27 cellular contexts compared by ENCODE assay signal in the genomic region with DNA sequence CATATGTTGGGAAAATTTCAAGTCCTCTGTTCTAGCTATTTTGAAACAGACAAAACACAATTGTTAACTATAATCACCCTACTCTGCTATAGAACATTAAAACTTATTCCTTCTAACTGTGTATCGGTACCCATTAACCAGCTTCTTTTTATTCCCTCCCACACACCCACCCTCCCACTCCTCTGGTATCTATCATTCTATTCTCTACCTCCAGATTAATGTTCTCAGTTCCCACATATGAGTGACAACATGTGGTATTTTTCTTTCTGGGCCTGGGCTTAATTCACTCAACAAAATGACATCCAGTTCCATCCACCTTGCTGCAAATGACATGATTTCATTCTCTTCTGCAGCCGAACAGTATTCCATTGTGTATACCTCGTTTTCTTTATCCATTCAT.
"Had no signal": no experiment of that assay in that cellular context is flagged by ENCODE, and none has a peak within 500 bp of the region (broad histone marks: within the 10 kb centered on the region; RNA-seq: fewer than 3 reads in every experiment).

No MANE protein-coding gene starts in this region.

- H3K27ac ChIP-seq: brain microvascular endothelial cell, colonic mucosa had no signal

- H3K4me3 ChIP-seq: colonic mucosa, heart left ventricle had no signal

- H3K4me1 ChIP-seq: colonic mucosa had no signal

- H3K27me3 ChIP-seq: brain microvascular endothelial cell, colonic mucosa, heart left ventricle had no signal

- DNase-seq: activated CD4-positive, alpha-beta memory T cell treated with anti-CD3 and anti-CD28 coated beads for 36 hours; activated CD4-positive, alpha-beta T cell treated with anti-CD3 and anti-CD28 coated beads for 36 hours; activated CD4-positive, alpha-beta T cell treated with anti-CD3 and anti-CD28 coated beads, Interleukin-2, amount 10 ng/mL, durations not matched to agents 24 days and 14 days; activated CD4-positive, CD25-positive, alpha-beta regulatory T cell; activated CD4-positive, CD25-positive, alpha-beta regulatory T cell treated with anti-CD3 and anti-CD28 coated beads, Interleukin-2, amount 50 U/mL, for 72 hours; activated CD8-positive, alpha-beta memory T cell treated with anti-CD3 and anti-CD28 coated beads, Interleukin-2, amount 10 ng/mL, durations not matched to agents 7 days and 5 days; activated CD8-positive, alpha-beta memory T cell treated with anti-CD3 and anti-CD28 coated beads, Interleukin-2, amount 50 U/mL, for 4 hours; activated CD8-positive, alpha-beta T cell treated with anti-CD3 and anti-CD28 coated beads, Interleukin-2, amount 10 ng/mL, durations not matched to agents 7 days and 5 days; activated effector memory CD4-positive, alpha-beta T cell treated with anti-CD3 and anti-CD28 coated beads, Interleukin-2, amount 50 U/mL, for 16 hours; activated naive CD4-positive, alpha-beta T cell treated with anti-CD3 and anti-CD28 coated beads, Interleukin-2, amount 10 ng/mL, durations not matched to agents 7 days and 5 days; activated naive CD8-positive, alpha-beta T cell treated with anti-CD3 and anti-CD28 coated beads, Interleukin-2, amount 10 ng/mL, durations not matched to agents 7 days and 5 days; activated T-cell treated with anti-CD3 and anti-CD28 coated beads, Interleukin-2, amount 50 U/mL, for 1 hour; activated T-cell treated with anti-CD3 and anti-CD28 coated beads, Interleukin-2, amount 50 U/mL, for 48 hours; anterior cingulate cortex; brain microvascular endothelial cell; central memory CD4-positive, alpha-beta T cell; cerebellar nuclear complex; colonic mucosa; effector memory CD4-positive, alpha-beta T cell; endodermal cell; foreskin fibroblast; heart left ventricle; SW 1271; T-cell; T1000 had no signal

- ATAC-seq: activated CD4-positive, alpha-beta T cell treated with anti-CD3 and anti-CD28 coated beads for 36 hours; activated CD8-positive, alpha-beta memory T cell treated with anti-CD3 and anti-CD28 coated beads, Interleukin-2, amount 10 ng/mL, durations not matched to agents 7 days and 5 days; activated CD8-positive, alpha-beta T cell treated with anti-CD3 and anti-CD28 coated beads, Interleukin-2, amount 10 ng/mL, durations not matched to agents 7 days and 5 days; activated naive CD4-positive, alpha-beta T cell treated with anti-CD3 and anti-CD28 coated beads, Interleukin-2, amount 50 U/mL, for 72 hours; esophagus mucosa; heart left ventricle; T-cell had no signal

- H3K36me3 ChIP-seq: brain microvascular endothelial cell, colonic mucosa, heart left ventricle had no signal

- H3K9me3 ChIP-seq: colonic mucosa had no signal
